In genomic region chr13:66933527-66933926, GRCh38 we compare ENCODE assay signal across 1 cellular context.
TF ChIP-seq lines count a peak whose summit lies in the region.

No MANE protein-coding gene starts in this region.

TF ChIP-seq in K562, 482 proteins besides CTCF, POLR2A, EP300 and RAD21:
- TF ChIP-seq, protein P1, sequence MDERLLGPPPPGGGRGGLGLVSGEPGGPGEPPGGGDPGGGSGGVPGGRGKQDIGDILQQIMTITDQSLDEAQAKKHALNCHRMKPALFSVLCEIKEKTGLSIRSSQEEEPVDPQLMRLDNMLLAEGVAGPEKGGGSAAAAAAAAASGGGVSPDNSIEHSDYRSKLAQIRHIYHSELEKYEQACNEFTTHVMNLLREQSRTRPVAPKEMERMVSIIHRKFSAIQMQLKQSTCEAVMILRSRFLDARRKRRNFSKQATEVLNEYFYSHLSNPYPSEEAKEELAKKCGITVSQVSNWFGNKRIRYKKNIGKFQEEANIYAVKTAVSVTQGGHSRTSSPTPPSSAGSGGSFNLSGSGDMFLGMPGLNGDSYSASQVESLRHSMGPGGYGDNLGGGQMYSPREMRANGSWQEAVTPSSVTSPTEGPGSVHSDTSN (CRISPR knock-in tag; IDR thresholded peaks at IDR 0.05; ENCODE audit: low read depth): no peak
- TF ChIP-seq, protein P1 (tag; conservative IDR thresholded peaks at IDR 0.05; ENCODE audit: low read depth): peak; percentile 72
- TF ChIP-seq WHSC1 (IDR thresholded peaks at IDR 0.05; ENCODE audit: low read length): no peak
- TF ChIP-seq ZNF175 (CRISPR knock-in tag; IDR thresholded peaks at IDR 0.05; ENCODE audit: low read depth): no peak
- no peak for TF ChIP-seq XRCC4 (IDR thresholded peaks at IDR 0.05; ENCODE audit: extremely low read depth, insufficient read depth, insufficient read length)
- TF ChIP-seq, protein P2, sequence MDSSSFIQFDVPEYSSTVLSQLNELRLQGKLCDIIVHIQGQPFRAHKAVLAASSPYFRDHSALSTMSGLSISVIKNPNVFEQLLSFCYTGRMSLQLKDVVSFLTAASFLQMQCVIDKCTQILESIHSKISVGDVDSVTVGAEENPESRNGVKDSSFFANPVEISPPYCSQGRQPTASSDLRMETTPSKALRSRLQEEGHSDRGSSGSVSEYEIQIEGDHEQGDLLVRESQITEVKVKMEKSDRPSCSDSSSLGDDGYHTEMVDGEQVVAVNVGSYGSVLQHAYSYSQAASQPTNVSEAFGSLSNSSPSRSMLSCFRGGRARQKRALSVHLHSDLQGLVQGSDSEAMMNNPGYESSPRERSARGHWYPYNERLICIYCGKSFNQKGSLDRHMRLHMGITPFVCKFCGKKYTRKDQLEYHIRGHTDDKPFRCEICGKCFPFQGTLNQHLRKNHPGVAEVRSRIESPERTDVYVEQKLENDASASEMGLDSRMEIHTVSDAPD (CRISPR knock-in tag; IDR thresholded peaks at IDR 0.05): no peak
- no peak for TF ChIP-seq KAT8 (IDR thresholded peaks at IDR 0.05; ENCODE audit: low read depth)
- TF ChIP-seq RERE (CRISPR knock-in tag; IDR thresholded peaks at IDR 0.05; ENCODE audit: borderline replicate concordance): no peak
- 0 out of 2 replicates have a peak, but pooled peaks have one; percentile 44 for TF ChIP-seq ZNF644 (tag; IDR thresholded peaks at IDR 0.05; ENCODE audit: low read depth)
